In genomic region chr2:33077841-33078240, GRCh38 we compare ENCODE assay signal across 24 cellular contexts.
DNase-seq lines count a peak whose midpoint lies in the region; ATAC-seq and TF ChIP-seq lines count a peak whose summit lies in the region.
"Had no signal": no experiment of that assay in that cellular context is flagged by ENCODE, and none has a peak within 500 bp of the region (broad histone marks: within the 10 kb centered on the region; RNA-seq: fewer than 3 reads in every experiment).

No MANE protein-coding gene starts in this region.

- peaks cover 15 to 17% of the 10 kb centered on the region in 2 donors for H3K27me3 Mint-ChIP-seq in effector memory CD8-positive, alpha-beta T cell
- H3K27me3 Mint-ChIP-seq in type B pancreatic cell = no peaks in the 10 kb centered on the region

- ATAC-seq in Right ventricle myocardium superior (ENCODE audit: poor library complexity) = no peak
- ATAC-seq in effector memory CD8-positive, alpha-beta T cell (replicated peaks) = peak; percentile 33
- ATAC-seq: lower lobe of right lung, sciatic nerve had no signal

- H3K36me3 ChIP-seq in cardiac muscle cell (peaks cover 5% of the 10 kb centered on the region), ascending aorta (no peaks in the 10 kb centered on the region)
- H3K36me3 ChIP-seq: BLaER1 treated with 17β-estradiol and CSF1 and Interleukin-3, amounts not matched to agents 10 nM and 100 nM; lower lobe of right lung; neural progenitor cell; thyroid gland had no signal

- no peak overlapping the region for H3K4me3 ChIP-seq in cardiac muscle cell
- H3K4me3 ChIP-seq in ascending aorta = no peak overlapping the region
- H3K4me3 ChIP-seq: BLaER1 treated with 17β-estradiol and CSF1 and Interleukin-3, amounts not matched to agents 10 nM and 100 nM; lower lobe of right lung; neural progenitor cell; thyroid gland had no signal

- no peaks in the 10 kb centered on the region for H3K27me3 ChIP-seq in cardiac muscle cell
- H3K27me3 ChIP-seq in ascending aorta = no peaks in the 10 kb centered on the region
- H3K27me3 ChIP-seq: BLaER1 treated with 17β-estradiol and CSF1 and Interleukin-3, amounts not matched to agents 10 nM and 100 nM; neural progenitor cell; thyroid gland had no signal

- intact Hi-C loops in Right ventricle myocardium superior (cut with DNase I) = no loop called here
- intact Hi-C loops in ascending aorta (cut with DNase I) = no loop called here

- H3K27ac ChIP-seq in cardiac muscle cell (peak overlapping the region; percentile 62), ascending aorta (peak overlapping the region in 1 of 2 donors; percentile 34)
- H3K27ac ChIP-seq: BLaER1 treated with 17β-estradiol and CSF1 and Interleukin-3, amounts not matched to agents 10 nM and 100 nM; lower lobe of right lung; neural progenitor cell; thyroid gland had no signal

- no peak overlapping the region for H3K27ac Mint-ChIP-seq in effector memory CD8-positive, alpha-beta T cell
- peak overlapping the region; percentile 46 for H3K27ac Mint-ChIP-seq in type B pancreatic cell
- H3K27ac Mint-ChIP-seq: activated T-helper 1 cell treated with anti-CD3 and anti-CD28 coated beads, Interleukin-12 subunit alpha, Interleukin-12 subunit beta, Interleukin-2, Interleukin-4 antibody, amounts not matched to agents 30 ng/mL and 10 ng/mL and 1 ng/mL, durations not matched to agents 14 hours and 24 hours and 36 hours; neural progenitor cell; stimulated activated naive CD8-positive, alpha-beta T cell treated with anti-CD3 and anti-CD28 coated beads, Interleukin-15, Interleukin-2, amounts not matched to agents 100 ng/mL and 50 ng/mL, for 24 hours had no signal

- H3K9me3 ChIP-seq in cardiac muscle cell (ENCODE audit: low read depth) (no peaks in the 10 kb centered on the region), ascending aorta (no peaks in the 10 kb centered on the region)
- H3K9me3 ChIP-seq: lower lobe of right lung, thyroid gland had no signal

- TF ChIP-seq CTCF in cardiac muscle cell (IDR thresholded peaks at IDR 0.05; ENCODE audit: low read depth, low read length) (no peak), type B pancreatic cell (conservative IDR thresholded peaks at IDR 0.05) (no peak), ascending aorta (IDR thresholded peaks at IDR 0.05) (no peak)

- H3K4me1 ChIP-seq in cardiac muscle cell (ENCODE audit: low read depth) = no peaks in the 10 kb centered on the region
- H3K4me1 ChIP-seq in ascending aorta = peaks cover 1 to 16% of the 10 kb centered on the region in 2 donors
- H3K4me1 ChIP-seq: thyroid gland had no signal

- DNase-seq in cardiac muscle cell (ENCODE audit: low read depth in 1 of 2, low spot score in 1 of 2) (no peak), Right ventricle myocardium superior (no peak), NCI-H1417 (lab: John Stamatoyannopoulos, UW) (peak in 2 of 3 experiments; percentile 64 to 92), type B pancreatic cell (ENCODE audit: extremely low spot score, unreplicated experiment) (no peak), SW 1271 (lab: John Stamatoyannopoulos, UW) (no peak), ascending aorta (ENCODE audit: low spot score in 2 of 2) (no peak), cerebellum (ENCODE audit: low spot score) (no peak)
- DNase-seq in effector memory CD8-positive, alpha-beta T cell = no peak
- DNase-seq: ACHN; activated naive CD4-positive, alpha-beta T cell treated with anti-CD3 and anti-CD28 coated beads, Interleukin-2, amount 50 U/mL, for 16 hours; anterior cingulate cortex; caudate nucleus; dermis blood vessel endothelial cell; Kasumi-1; lower lobe of right lung; NCI-H1048; NCI-H2029 treated with DMSO at 0.1 percent for 48 hours; posterior cingulate gyrus; thyroid gland had no signal

- no peaks in the 10 kb centered on the region for H3K36me3 Mint-ChIP-seq in effector memory CD8-positive, alpha-beta T cell (ENCODE audit: insufficient read depth)
- peaks cover 9% of the 10 kb centered on the region for H3K36me3 Mint-ChIP-seq in type B pancreatic cell
- H3K36me3 Mint-ChIP-seq: neural progenitor cell had no signal

- no peaks in the 10 kb centered on the region for H3K9me3 Mint-ChIP-seq in effector memory CD8-positive, alpha-beta T cell
- H3K9me3 Mint-ChIP-seq in type B pancreatic cell = peaks cover 1% of the 10 kb centered on the region
- H3K9me3 Mint-ChIP-seq: activated T-helper 1 cell treated with anti-CD3 and anti-CD28 coated beads, Interleukin-12 subunit alpha, Interleukin-12 subunit beta, Interleukin-2, Interleukin-4 antibody, amounts not matched to agents 30 ng/mL and 10 ng/mL and 1 ng/mL, durations not matched to agents 14 hours and 24 hours and 36 hours; stimulated activated naive CD8-positive, alpha-beta T cell treated with anti-CD3 and anti-CD28 coated beads, Interleukin-15, Interleukin-2, amounts not matched to agents 100 ng/mL and 50 ng/mL, for 24 hours had no signal

- no peak overlapping the region for H3K4me3 Mint-ChIP-seq in effector memory CD8-positive, alpha-beta T cell
- no peak overlapping the region for H3K4me3 Mint-ChIP-seq in type B pancreatic cell
- H3K4me3 Mint-ChIP-seq: activated T-helper 1 cell treated with anti-CD3 and anti-CD28 coated beads, Interleukin-12 subunit alpha, Interleukin-12 subunit beta, Interleukin-2, Interleukin-4 antibody, amounts not matched to agents 30 ng/mL and 10 ng/mL and 1 ng/mL, durations not matched to agents 14 hours and 24 hours and 36 hours; neural progenitor cell; stimulated activated naive CD8-positive, alpha-beta T cell treated with anti-CD3 and anti-CD28 coated beads, Interleukin-15, Interleukin-2, amounts not matched to agents 100 ng/mL and 50 ng/mL, for 24 hours had no signal

- peaks cover 0 to 5% of the 10 kb centered on the region in 2 donors for H3K4me1 Mint-ChIP-seq in effector memory CD8-positive, alpha-beta T cell (ENCODE audit: low read depth in 2 of 2)
- H3K4me1 Mint-ChIP-seq in type B pancreatic cell (ENCODE audit: unreplicated experiment) = peaks cover 31% of the 10 kb centered on the region

Comparison
In these comparisons a context has a peak if more than half of its experiments do, and no peak if none do; other contexts are left out.
1. DNase-seq: peak in NCI-H1417 (2 of 3); none in cardiac muscle cell (0 of 2), Right ventricle myocardium superior (single experiment), effector memory CD8-positive, alpha-beta T cell (0 of 3), type B pancreatic cell (single experiment), SW 1271 (0 of 2), ascending aorta (0 of 2) and cerebellum (single experiment).